In genomic region chr2:95509408-95509807, GRCh38 we compare ENCODE assay signal across 31 cellular contexts. TPM values are rescaled to one million over a fixed set of nuclear protein-coding genes. Genes with fewer than 3 reads are reported as not detected.
"Had no signal": no experiment of that assay in that cellular context is flagged by ENCODE, and none has a peak within 500 bp of the region (broad histone marks: within the 10 kb centered on the region; RNA-seq: fewer than 3 reads in every experiment).

No MANE protein-coding gene starts in this region.

- FAIRE-seq: urothelium cell line had no signal

- DNase-seq: stimulated activated CD4-positive, alpha-beta T cell treated with anti-CD3 and anti-CD28 coated beads, Interleukin-2, amount 100 ng/mL, for 48 hours; stimulated activated CD4-positive, alpha-beta T cell treated with anti-CD3 and anti-CD28 coated beads, Interleukin-4, amount 100 ng/mL, for 1 hour; stimulated activated CD4-positive, alpha-beta T cell treated with anti-CD3 and anti-CD28 coated beads, Interleukin-4, amount 100 ng/mL, for 24 hours; stimulated activated CD4-positive, alpha-beta T cell treated with anti-CD3 and anti-CD28 coated beads, Interleukin-4, amount 100 ng/mL, for 4 hours; stimulated activated CD8-positive, alpha-beta memory T cell treated with anti-CD3 and anti-CD28 coated beads, Interleukin-4, amount 100 ng/mL, for 48 hours; stimulated activated naive B cell treated with anti-CD40 and anti-IgM and Interleukin-4, amounts not matched to agents 10 μg/mL and 1 μg/mL and 100 μg/mL, for 72 hours; stimulated activated naive CD4-positive, alpha-beta T cell; stimulated activated naive CD4-positive, alpha-beta T cell treated with Interleukin-2 at 50 U/mL for 16 hours; stimulated activated naive CD8-positive, alpha-beta T cell treated with anti-CD3 and anti-CD28 coated beads, Interleukin-15, amount 100 ng/mL, for 72 hours; stimulated activated naive CD8-positive, alpha-beta T cell treated with anti-CD3 and anti-CD28 coated beads, Interleukin-15, Interleukin-2, amounts not matched to agents 100 U/mL and 50 U/mL, for 24 hours; stomach; substantia nigra; testis; thyroid gland; tibial artery; transverse colon; trophoblast cell; upper lobe of left lung; upper lobe of right lung; uterus had no signal

- H3K27me3 ChIP-seq: stomach, testis, thyroid gland, tibial artery, tibial nerve, transverse colon, upper lobe of left lung, upper lobe of right lung, uterus, vagina had no signal

- H3K27ac ChIP-seq: stomach, suprapubic skin, testis, thoracic aorta, thyroid gland, tibial artery, tibial nerve, transverse colon, upper lobe of left lung, upper lobe of right lung, uterus, vagina had no signal

- H3K4me3 ChIP-seq: stomach, suprapubic skin, testis, thoracic aorta, thyroid gland, tibial artery, tibial nerve, transverse colon, upper lobe of left lung, upper lobe of right lung, uterus, vagina had no signal

- H3K9me3 ChIP-seq: stomach, suprapubic skin, testis, thoracic aorta, thyroid gland, tibial artery, tibial nerve, transverse colon, upper lobe of left lung, upper lobe of right lung, uterus, vagina had no signal

- H3K36me3 ChIP-seq: stomach, suprapubic skin, thoracic aorta, thyroid gland, tibial artery, tibial nerve, transverse colon, upper lobe of left lung, upper lobe of right lung, uterus, vagina had no signal

- ATAC-seq: stimulated activated effector memory CD8-positive, alpha-beta T cell treated with anti-CD3 and anti-CD28 coated beads, Interleukin-12 subunit alpha, Interleukin-12 subunit beta, amount 100 ng/mL, for 72 hours; stimulated activated memory B cell treated with anti-CD40 and anti-IgM and Interleukin-4, amounts not matched to agents 10 μg/mL and 1 μg/mL and 100 μg/mL, for 72 hours; stimulated activated naive B cell treated with anti-CD40 and anti-IgM and Interleukin-4, amounts not matched to agents 10 μg/mL and 1 μg/mL and 100 μg/mL, for 72 hours; stimulated activated naive CD8-positive, alpha-beta T cell treated with anti-CD3 and anti-CD28 coated beads, Interleukin-15, amount 100 ng/mL, for 72 hours; stimulated activated naive CD8-positive, alpha-beta T cell treated with anti-CD3 and anti-CD28 coated beads, Interleukin-15, Interleukin-2, amounts not matched to agents 100 U/mL and 50 U/mL, for 24 hours; upper lobe of right lung had no signal

- H3K4me1 ChIP-seq: stomach, suprapubic skin, testis, thyroid gland, tibial artery, tibial nerve, transverse colon, upper lobe of left lung, upper lobe of right lung, uterus, vagina had no signal

RNA-seq across cellular contexts. Expression of gene TRIM43B, which starts 24.9 kb away (rescaled TPM):
- total RNA-seq: stomach, subcutaneous adipose tissue, suprapubic skin, temporal lobe, thoracic aorta, thyroid gland, tibial nerve, transverse colon, upper lobe of left lung, upper lobe of right lung, ureter, urinary bladder, uterus, vagina had no signal
- polyA plus RNA-seq: stomach, urinary bladder had no signal
